In the genomic region with DNA sequence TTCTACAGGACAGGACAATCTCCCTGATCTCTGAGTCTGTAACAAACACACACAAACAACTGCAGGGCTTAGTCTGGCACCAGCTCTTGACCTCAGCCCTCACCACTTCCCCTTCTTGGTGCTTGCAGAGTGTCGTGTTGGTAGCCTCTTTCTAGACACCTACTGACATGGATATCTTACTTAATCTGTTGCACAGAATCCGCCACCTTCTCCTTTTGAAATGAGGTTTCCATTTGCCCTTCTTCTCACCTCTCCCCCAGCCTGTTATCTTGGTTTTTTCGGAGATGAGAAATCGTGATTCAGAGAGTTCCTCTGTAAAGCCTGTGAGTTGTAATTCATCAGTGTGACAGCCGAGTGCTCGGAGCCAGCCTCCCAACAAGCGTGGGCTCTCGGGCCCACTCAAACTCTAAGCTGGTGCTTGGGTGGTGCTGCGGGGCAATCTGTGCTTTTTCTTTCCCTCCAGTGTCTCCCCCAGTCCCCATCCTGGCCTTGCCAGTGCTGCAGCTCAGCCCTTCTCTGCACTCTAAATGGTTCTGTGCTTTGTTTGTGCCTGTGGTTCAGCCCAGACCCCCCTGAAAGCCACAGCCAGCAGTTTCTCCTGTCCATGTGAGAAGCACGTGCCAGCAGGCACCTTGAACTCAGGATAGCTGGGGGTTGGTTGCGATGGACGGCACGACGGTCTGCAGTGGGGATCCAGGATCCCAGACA, we compare ENCODE assay signal across 1 cellular context.
TF ChIP-seq lines count a peak whose summit lies in the region.

No MANE protein-coding gene starts in this region.

TF ChIP-seq in HepG2, 621 proteins besides CTCF, POLR2A, EP300 and RAD21 (continued from another document):
- 0 out of 2 replicates have a peak, but pooled peaks have one; percentile 23 for TF ChIP-seq ZMYM2 (CRISPR knock-in tag; IDR thresholded peaks at IDR 0.05)
- TF ChIP-seq, protein P1, sequence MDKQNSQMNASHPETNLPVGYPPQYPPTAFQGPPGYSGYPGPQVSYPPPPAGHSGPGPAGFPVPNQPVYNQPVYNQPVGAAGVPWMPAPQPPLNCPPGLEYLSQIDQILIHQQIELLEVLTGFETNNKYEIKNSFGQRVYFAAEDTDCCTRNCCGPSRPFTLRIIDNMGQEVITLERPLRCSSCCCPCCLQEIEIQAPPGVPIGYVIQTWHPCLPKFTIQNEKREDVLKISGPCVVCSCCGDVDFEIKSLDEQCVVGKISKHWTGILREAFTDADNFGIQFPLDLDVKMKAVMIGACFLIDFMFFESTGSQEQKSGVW (CRISPR knock-in tag; IDR thresholded peaks at IDR 0.05; ENCODE audit: borderline replicate concordance) = no peak
- TF ChIP-seq KLF11 (CRISPR knock-in tag; IDR thresholded peaks at IDR 0.05) = no peak
- no peak for TF ChIP-seq PAWR (CRISPR knock-in tag; IDR thresholded peaks at IDR 0.05; ENCODE audit: borderline replicate concordance)
- TF ChIP-seq FOXO1 (CRISPR knock-in tag; IDR thresholded peaks at IDR 0.05) = no peak
- TF ChIP-seq, protein P2, sequence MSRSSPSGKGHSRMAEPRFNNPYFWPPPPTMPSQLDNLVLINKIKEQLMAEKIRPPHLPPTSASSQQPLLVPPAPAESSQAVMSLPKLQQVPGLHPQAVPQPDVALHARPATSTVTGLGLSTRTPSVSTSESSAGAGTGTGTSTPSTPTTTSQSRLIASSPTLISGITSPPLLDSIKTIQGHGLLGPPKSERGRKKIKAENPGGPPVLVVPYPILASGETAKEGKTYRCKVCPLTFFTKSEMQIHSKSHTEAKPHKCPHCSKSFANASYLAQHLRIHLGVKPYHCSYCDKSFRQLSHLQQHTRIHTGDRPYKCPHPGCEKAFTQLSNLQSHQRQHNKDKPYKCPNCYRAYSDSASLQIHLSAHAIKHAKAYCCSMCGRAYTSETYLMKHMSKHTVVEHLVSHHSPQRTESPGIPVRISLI (CRISPR knock-in tag; IDR thresholded peaks at IDR 0.05; ENCODE audit: borderline replicate concordance) = 0 out of 2 replicates have a peak, but pooled peaks have one; percentile 17
- 0 out of 2 replicates have a peak, but pooled peaks have one; percentile 76 for TF ChIP-seq RARG (CRISPR knock-in tag; IDR thresholded peaks at IDR 0.05; ENCODE audit: low read depth)
- peak; percentile 63 for TF ChIP-seq ZNF12 (CRISPR knock-in tag; IDR thresholded peaks at IDR 0.05)
- TF ChIP-seq, protein P3, sequence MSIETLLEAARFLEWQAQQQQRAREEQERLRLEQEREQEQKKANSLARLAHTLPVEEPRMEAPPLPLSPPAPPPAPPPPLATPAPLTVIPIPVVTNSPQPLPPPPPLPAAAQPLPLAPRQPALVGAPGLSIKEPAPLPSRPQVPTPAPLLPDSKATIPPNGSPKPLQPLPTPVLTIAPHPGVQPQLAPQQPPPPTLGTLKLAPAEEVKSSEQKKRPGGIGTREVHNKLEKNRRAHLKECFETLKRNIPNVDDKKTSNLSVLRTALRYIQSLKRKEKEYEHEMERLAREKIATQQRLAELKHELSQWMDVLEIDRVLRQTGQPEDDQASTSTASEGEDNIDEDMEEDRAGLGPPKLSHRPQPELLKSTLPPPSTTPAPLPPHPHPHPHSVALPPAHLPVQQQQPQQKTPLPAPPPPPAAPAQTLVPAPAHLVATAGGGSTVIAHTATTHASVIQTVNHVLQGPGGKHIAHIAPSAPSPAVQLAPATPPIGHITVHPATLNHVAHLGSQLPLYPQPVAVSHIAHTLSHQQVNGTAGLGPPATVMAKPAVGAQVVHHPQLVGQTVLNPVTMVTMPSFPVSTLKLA (IDR thresholded peaks at IDR 0.05) = peak; percentile 43; the same call in 1 of the 2 replicates
TF ChIP-seq in HepG2: peak in this region for 219.
